In the genomic region with DNA sequence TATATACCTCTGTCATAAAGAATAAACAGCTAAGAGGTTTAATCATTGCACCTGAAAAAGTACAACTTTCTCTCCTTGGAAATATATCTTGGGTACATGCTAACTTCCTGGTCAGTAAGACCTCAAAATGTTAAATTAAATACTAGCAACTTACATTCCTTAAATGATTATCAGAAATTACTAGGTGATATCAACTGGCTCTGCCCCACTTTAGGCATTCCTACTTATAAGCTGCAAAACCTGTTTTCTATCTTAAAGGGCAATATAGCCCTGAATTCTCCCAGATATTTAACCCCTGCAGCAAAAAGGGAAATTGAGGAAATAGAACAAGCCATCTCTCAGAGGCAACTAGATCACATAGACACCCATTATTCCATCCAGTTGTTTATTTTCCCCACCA, we compare ENCODE assay signal across 2 cellular contexts.
TF ChIP-seq lines count a peak whose summit lies in the region.

No MANE protein-coding gene starts in this region.

TF ChIP-seq in GM23338, 12 proteins besides CTCF, POLR2A, EP300 and RAD21 (continued from another document):
- TF ChIP-seq REST (IDR thresholded peaks at IDR 0.05; ENCODE audit: unreplicated experiment) (no peak), ETS1 (IDR thresholded peaks at IDR 0.05) (no peak)

TF ChIP-seq in WTC11, 78 proteins besides CTCF, POLR2A, EP300 and RAD21 (continued from another document):
- TF ChIP-seq, protein P1, sequence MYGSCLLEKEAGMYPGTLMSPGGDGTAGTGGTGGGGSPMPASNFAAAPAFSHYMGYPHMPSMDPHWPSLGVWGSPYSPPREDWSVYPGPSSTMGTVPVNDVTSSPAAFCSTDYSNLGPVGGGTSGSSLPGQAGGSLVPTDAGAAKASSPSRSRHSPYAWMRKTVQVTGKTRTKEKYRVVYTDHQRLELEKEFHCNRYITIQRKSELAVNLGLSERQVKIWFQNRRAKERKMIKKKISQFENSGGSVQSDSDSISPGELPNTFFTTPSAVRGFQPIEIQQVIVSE (CRISPR knock-in tag; IDR thresholded peaks at IDR 0.05; ENCODE audit: borderline replicate concordance): no peak
